ENCODE assay signal across 22 cellular contexts in the genomic region with DNA sequence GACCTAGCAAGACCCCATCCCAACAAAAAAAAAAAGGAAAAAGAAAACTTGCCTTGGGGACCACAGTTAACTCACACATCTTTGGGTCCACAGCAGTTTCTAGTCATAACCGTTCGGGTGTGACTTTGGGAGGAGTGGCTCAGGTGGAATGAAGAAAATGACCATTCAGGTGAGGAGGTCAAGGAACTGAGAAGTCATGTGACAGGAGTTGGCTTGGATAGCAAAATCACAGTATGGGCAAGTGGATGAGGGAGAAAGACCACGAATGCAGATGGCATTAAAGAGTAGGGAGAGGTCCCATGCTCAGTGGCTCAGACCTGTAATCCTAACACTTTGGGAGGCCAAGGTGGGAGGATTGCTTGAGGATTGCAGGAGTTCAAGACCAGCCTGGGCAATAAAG. TPM values are rescaled to one million over a fixed set of nuclear protein-coding genes. Genes with fewer than 3 reads are reported as not detected.
A peak's percentile ranks its signal among the peaks of the same experiment; 100 is the strongest.
DNase-seq lines count a peak whose midpoint lies in the region; FAIRE-seq and TF ChIP-seq lines count a peak whose summit lies in the region.
"Had no signal": no experiment of that assay in that cellular context is flagged by ENCODE, and none has a peak within 500 bp of the region (broad histone marks: within the 10 kb centered on the region; RNA-seq: fewer than 3 reads in every experiment).

No MANE protein-coding gene starts in this region.

- peaks cover 2% of the 10 kb centered on the region for H3K9me3 Mint-ChIP-seq in astrocyte (ENCODE audit: unreplicated experiment)

- no peaks in the 10 kb centered on the region for H4K20me1 ChIP-seq in astrocyte (ENCODE audit: insufficient read depth, low read length)
- H4K20me1 ChIP-seq: BLaER1 had no signal

- no peak for FAIRE-seq in astrocyte (lab: Jason Lieb, UNC)
- FAIRE-seq: A204.1, G401.6, GM12891, GM19239 had no signal

- H3K4me1 ChIP-seq in astrocyte (ENCODE audit: insufficient read depth, low read length) (no peaks in the 10 kb centered on the region), esophagus muscularis mucosa (no peaks in the 10 kb centered on the region)
- H3K4me1 ChIP-seq: BE2C, BLaER1 had no signal

- no peak for DNase-seq in astrocyte (ENCODE audit: low read depth)
- peak; percentile 74 for DNase-seq in esophagus muscularis mucosa (ENCODE audit: extremely low spot score)
- DNase-seq in middle frontal gyrus (ENCODE audit: extremely low spot score, low spot score) = no peak
- no peak for DNase-seq in globus pallidus (ENCODE audit: low spot score)
- DNase-seq in DMS153 (lab: John Stamatoyannopoulos, UW) = no peak
- DNase-seq: 8988T; ACHN; BE2C; C1 segment of cervical spinal cord; CD4-positive, alpha-beta memory T cell; CD4-positive, CD25-positive, alpha-beta regulatory T cell; CD8-positive, alpha-beta memory T cell; COR-L47; DMS 273 treated with DMSO at 0.1 percent for 48 hours; DMS79 treated with DMSO at 0.1 percent for 48 hours; GF-D8 had no signal

- H3K27me3 Mint-ChIP-seq in astrocyte (ENCODE audit: low read depth, unreplicated experiment) = peaks cover 4% of the 10 kb centered on the region
- H3K27me3 Mint-ChIP-seq: CD4-positive, alpha-beta memory T cell had no signal

- H3K27ac ChIP-seq in astrocyte (ENCODE audit: low read depth, low read length) = no peak overlapping the region
- H3K27ac ChIP-seq in esophagus muscularis mucosa (replicated peaks in 1 of 4) = no peak overlapping the region
- H3K27ac ChIP-seq: BLaER1 had no signal

- WGBS in esophagus muscularis mucosa = 92% methylated on average over 3 of the region's 3 CpGs

- H3K4me2 ChIP-seq in astrocyte (ENCODE audit: low read length) = no peak overlapping the region
- H3K4me2 ChIP-seq: BLaER1 had no signal

- no peaks in the 10 kb centered on the region for H3K36me3 ChIP-seq in astrocyte (ENCODE audit: insufficient read depth, low read length)
- no peaks in the 10 kb centered on the region for H3K36me3 ChIP-seq in esophagus muscularis mucosa
- H3K36me3 ChIP-seq: BE2C, BLaER1 had no signal

- H3K4me1 Mint-ChIP-seq in astrocyte (ENCODE audit: low read depth, unreplicated experiment) = no peaks in the 10 kb centered on the region
- H3K4me1 Mint-ChIP-seq: CD4-positive, alpha-beta memory T cell; CD4-positive, CD25-positive, alpha-beta regulatory T cell; CD8-positive, alpha-beta memory T cell had no signal

- H3K27me3 ChIP-seq in astrocyte (ENCODE audit: insufficient read depth, low read length) (peaks cover 3% of the 10 kb centered on the region), esophagus muscularis mucosa (no peaks in the 10 kb centered on the region)
- H3K27me3 ChIP-seq: BE2C, BLaER1 had no signal

- no peak overlapping the region for H3K9ac ChIP-seq in astrocyte (ENCODE audit: low read length)
- H3K9ac ChIP-seq: BLaER1 had no signal

- no peak for TF ChIP-seq EP300 in esophagus muscularis mucosa (IDR thresholded peaks at IDR 0.05)

- no peak overlapping the region for H3K4me3 Mint-ChIP-seq in astrocyte (ENCODE audit: unreplicated experiment)
- H3K4me3 Mint-ChIP-seq: CD14-positive monocyte; CD4-positive, alpha-beta memory T cell; CD4-positive, CD25-positive, alpha-beta regulatory T cell; CD8-positive, alpha-beta memory T cell had no signal

- intact Hi-C loops in esophagus muscularis mucosa (cut with DNase I) = no loop called here

- no peaks in the 10 kb centered on the region for H3K79me2 ChIP-seq in astrocyte (ENCODE audit: insufficient read depth, low read length)

- H3K9me3 ChIP-seq in astrocyte (ENCODE audit: insufficient read depth, low read depth, low read length) (no peaks in the 10 kb centered on the region), esophagus muscularis mucosa (no peaks in the 10 kb centered on the region)
- H3K9me3 ChIP-seq: BE2C had no signal

- no peak overlapping the region for H2AFZ ChIP-seq in astrocyte (ENCODE audit: low read depth, low read length)

- H3K4me3 ChIP-seq in astrocyte (ENCODE audit: insufficient read depth, low read depth, low read length) = no peak overlapping the region
- H3K4me3 ChIP-seq in esophagus muscularis mucosa = no peak overlapping the region
- H3K4me3 ChIP-seq: BLaER1 had no signal

- TF ChIP-seq POLR2A in esophagus muscularis mucosa (IDR thresholded peaks at IDR 0.05; ENCODE audit: low read depth) = no peak

- H3K27ac Mint-ChIP-seq in astrocyte (ENCODE audit: unreplicated experiment) = peak overlapping the region; percentile 15
- H3K27ac Mint-ChIP-seq: CD4-positive, alpha-beta memory T cell; CD4-positive, CD25-positive, alpha-beta regulatory T cell; CD8-positive, alpha-beta memory T cell had no signal

- TF ChIP-seq CTCF in astrocyte (IDR thresholded peaks at IDR 0.05; ENCODE audit: insufficient read depth, low read depth, low read length) (no peak), esophagus muscularis mucosa (IDR thresholded peaks at IDR 0.05) (no peak)

- no peaks in the 10 kb centered on the region for H3K36me3 Mint-ChIP-seq in astrocyte (ENCODE audit: low read depth, unreplicated experiment)
- H3K36me3 Mint-ChIP-seq: CD14-positive monocyte; CD4-positive, CD25-positive, alpha-beta regulatory T cell had no signal

RNA-seq across cellular contexts. Expression of a gene that starts 17.1 kb away (rescaled TPM):
- total RNA-seq in astrocyte (22.1 and 24.9 TPM in 2 replicates), esophagus muscularis mucosa (10 to 100 TPM; 18.6 to 28.7 (median 26.4) TPM)

RNA-seq across cellular contexts. Expression of a gene that starts 30.7 kb away (rescaled TPM):
- total RNA-seq in astrocyte (47.1 and 50.5 TPM in 2 replicates), esophagus muscularis mucosa (10 to 100 TPM; 23.3 to 39.9 (median 34.7) TPM)
